ENCODE assay signal across 9 cellular contexts in genomic region chr5:159022178-159022556, GRCh38.
DNase-seq lines count a peak whose midpoint lies in the region; ATAC-seq and TF ChIP-seq lines count a peak whose summit lies in the region.
"Had no signal": no experiment of that assay in that cellular context is flagged by ENCODE, and none has a peak within 500 bp of the region (broad histone marks: within the 10 kb centered on the region; RNA-seq: fewer than 3 reads in every experiment).

No MANE protein-coding gene starts in this region.

- peak; percentile 74 for ATAC-seq in SK-N-SH treated with all-trans-retinoic acid at 6 μM for 48 hours
- ATAC-seq in Right ventricle myocardium inferior: peak; percentile 76
- ATAC-seq in GM19467 (IDR thresholded peaks at IDR 0.05; ENCODE audit: unreplicated experiment): no peak
- no peak for ATAC-seq in HG03378 (IDR thresholded peaks at IDR 0.05; ENCODE audit: unreplicated experiment)

- DNase-seq in ELF-1 (ENCODE audit: low read depth, low spot score) (peak; percentile 28), Right ventricle myocardium inferior (ENCODE audit: missing footprints) (peak; percentile 71), skeletal muscle cell (ENCODE audit: low read depth) (peak; percentile 76), RPMI8226 (no peak), dedifferentiated amniotic fluid mesenchymal stem cell (ENCODE audit: extremely low spot score) (no peak)

- intact Hi-C loops in Right ventricle myocardium inferior (cut with DNase I): no loop called here

- no peak overlapping the region for H3K4me3 ChIP-seq in skeletal muscle cell (ENCODE audit: low read depth, low read length)
- H3K4me3 ChIP-seq: cardiac muscle cell had no signal

TF ChIP-seq in SK-N-SH treated with all-trans-retinoic acid at 6 μM for 48 hours, 23 proteins besides CTCF, POLR2A, EP300 and RAD21:
- TF ChIP-seq ARNTL (CRISPR knock-in tag; IDR thresholded peaks at IDR 0.05; ENCODE audit: borderline replicate concordance, low read depth) (no peak), ZFP30 (CRISPR knock-in tag; IDR thresholded peaks at IDR 0.05) (no peak), ESRRG (CRISPR knock-in tag; IDR thresholded peaks at IDR 0.05) (no peak), ISL1 (CRISPR knock-in tag; IDR thresholded peaks at IDR 0.05) (no peak), ZNF70 (CRISPR knock-in tag; IDR thresholded peaks at IDR 0.05) (no peak), PATZ1 (CRISPR knock-in tag; IDR thresholded peaks at IDR 0.05; ENCODE audit: borderline replicate concordance) (no peak), CSRNP3 (CRISPR knock-in tag; IDR thresholded peaks at IDR 0.05) (no peak), ZNF8 (CRISPR knock-in tag; IDR thresholded peaks at IDR 0.05) (no peak), TOX (CRISPR knock-in tag; IDR thresholded peaks at IDR 0.05; ENCODE audit: borderline replicate concordance) (no peak), ZFP3 (CRISPR knock-in tag; IDR thresholded peaks at IDR 0.05) (peak; percentile 32; the same call in 1 of the 2 replicates), CSDC2 (CRISPR knock-in tag; IDR thresholded peaks at IDR 0.05) (no peak), ZC3H10 (CRISPR knock-in tag; IDR thresholded peaks at IDR 0.05) (no peak), POU6F1 (CRISPR knock-in tag; IDR thresholded peaks at IDR 0.05; ENCODE audit: borderline replicate concordance, low read depth) (no peak), TCF4 (CRISPR knock-in tag; IDR thresholded peaks at IDR 0.05; ENCODE audit: borderline replicate concordance) (peak; percentile 81), ZNF565 (CRISPR knock-in tag; conservative IDR thresholded peaks at IDR 0.05; ENCODE audit: low read depth) (no peak), PPARA (CRISPR knock-in tag; IDR thresholded peaks at IDR 0.05; ENCODE audit: borderline replicate concordance) (no peak), BACH2 (CRISPR knock-in tag; IDR thresholded peaks at IDR 0.05; ENCODE audit: borderline replicate concordance) (no peak), TSHZ2 (CRISPR knock-in tag; IDR thresholded peaks at IDR 0.05) (peak; percentile 66; the same call in 1 of the 2 replicates), RARB (CRISPR knock-in tag; IDR thresholded peaks at IDR 0.05) (no peak), OSR1 (CRISPR knock-in tag; IDR thresholded peaks at IDR 0.05) (no peak)

Comparison
In these comparisons a context has a peak if more than half of its experiments do, and no peak if none do; other contexts are left out.
1. DNase-seq: peak in ELF-1 (single experiment), Right ventricle myocardium inferior (single experiment) and skeletal muscle cell (single experiment); none in RPMI8226 (single experiment) and dedifferentiated amniotic fluid mesenchymal stem cell (single experiment).
2. ATAC-seq: peak in SK-N-SH treated with all-trans-retinoic acid at 6 μM for 48 hours (single experiment) and Right ventricle myocardium inferior (single experiment); none in GM19467 (single experiment) and HG03378 (single experiment).